Comparison of ENCODE assay signal across 19 cellular contexts in genomic region chr22:20089977-20090729, GRCh38. TPM values are rescaled to one million over a fixed set of nuclear protein-coding genes. Genes with fewer than 3 reads are reported as not detected.
A peak's percentile ranks its signal among the peaks of the same experiment; 100 is the strongest.
DNase-seq lines count a peak whose midpoint lies in the region; ATAC-seq and TF ChIP-seq lines count a peak whose summit lies in the region.
"Had no signal": no experiment of that assay in that cellular context is flagged by ENCODE, and none has a peak within 500 bp of the region (broad histone marks: within the 10 kb centered on the region; RNA-seq: fewer than 3 reads in every experiment).

No MANE protein-coding gene starts in this region.

- H3K4me3 ChIP-seq in fibroblast of villous mesenchyme (ENCODE audit: low read depth, low read length) (no peak overlapping the region), aorta (ENCODE audit: low read length in 2 of 2) (no peak overlapping the region)
- H3K4me3 ChIP-seq: GM23338, heart right ventricle had no signal

- H3K36me3 ChIP-seq in aorta (ENCODE audit: control insufficient read depth in 1 of 2, insufficient read depth in 2 of 2, low read length in 1 of 2) = peaks cover 2 to 7% of the 10 kb centered on the region in 2 donors

- CTCF ChIA-PET in activated CD8-positive, alpha-beta T cell treated with anti-CD3 and anti-CD28 coated beads for 36 hours (lab: Charles Lee) = interaction anchor here (0.6 to 2.5 kb wide), 2 partner anchors 10 to 21 kb away, joined by 4 to 11 read pairs; no protein-coding TSS in a partner anchor
- CTCF ChIA-PET in Calu3 (lab: Charles Lee) = no interaction called here

- H3K9me3 ChIP-seq in aorta (ENCODE audit: control insufficient read depth, low read length) = no peaks in the 10 kb centered on the region
- H3K9me3 ChIP-seq: heart right ventricle had no signal

- no peaks in the 10 kb centered on the region for H3K9me3 Mint-ChIP-seq in natural killer cell treated with Interleukin-12 subunit alpha and Interleukin-12 subunit beta and Interleukin-15 and Interleukin-18, amount 100 ng/mL, for 72 hours
- no peaks in the 10 kb centered on the region for H3K9me3 Mint-ChIP-seq in natural killer cell
- H3K9me3 Mint-ChIP-seq in activated CD8-positive, alpha-beta T cell treated with anti-CD3 and anti-CD28 coated beads for 36 hours = no peaks in the 10 kb centered on the region
- H3K9me3 Mint-ChIP-seq in Calu3 (ENCODE audit: low read depth, unreplicated experiment) = no peaks in the 10 kb centered on the region
- H3K9me3 Mint-ChIP-seq: GM23338; stimulated activated naive CD8-positive, alpha-beta T cell treated with anti-CD3 and anti-CD28 coated beads, Interleukin-15, amount 100 ng/mL, for 72 hours had no signal

- H3K36me3 Mint-ChIP-seq in natural killer cell treated with Interleukin-12 subunit alpha and Interleukin-12 subunit beta and Interleukin-15 and Interleukin-18, amount 100 ng/mL, for 72 hours = peaks cover 26% of the 10 kb centered on the region
- H3K36me3 Mint-ChIP-seq in natural killer cell (peaks cover 6% of the 10 kb centered on the region), Calu3 (ENCODE audit: insufficient read depth, unreplicated experiment) (peaks cover 76% of the 10 kb centered on the region)
- peaks cover 83% of the 10 kb centered on the region for H3K36me3 Mint-ChIP-seq in activated CD8-positive, alpha-beta T cell treated with anti-CD3 and anti-CD28 coated beads for 36 hours (ENCODE audit: low read depth)

- H3K4me1 Mint-ChIP-seq in natural killer cell treated with Interleukin-12 subunit alpha and Interleukin-12 subunit beta and Interleukin-15 and Interleukin-18, amount 100 ng/mL, for 72 hours (ENCODE audit: low read depth in 2 of 2) = peaks cover 22 to 46% of the 10 kb centered on the region in 2 donors
- H3K4me1 Mint-ChIP-seq in natural killer cell = peaks cover 31 to 33% of the 10 kb centered on the region in 2 donors
- peaks cover 78% of the 10 kb centered on the region for H3K4me1 Mint-ChIP-seq in activated CD8-positive, alpha-beta T cell treated with anti-CD3 and anti-CD28 coated beads for 36 hours (ENCODE audit: low read depth)
- H3K4me1 Mint-ChIP-seq in Calu3 (ENCODE audit: low read depth, unreplicated experiment) = no peaks in the 10 kb centered on the region

- BruUV-seq in Calu3 (replicated peaks; lab: Mats Ljungman, UMichigan) = no TSS peak

- H3K27ac Mint-ChIP-seq in natural killer cell treated with Interleukin-12 subunit alpha and Interleukin-12 subunit beta and Interleukin-15 and Interleukin-18, amount 100 ng/mL, for 72 hours = no peak overlapping the region
- peak overlapping the region in 1 of 2 donors; percentile 30 for H3K27ac Mint-ChIP-seq in natural killer cell
- peak overlapping the region; percentile 72 for H3K27ac Mint-ChIP-seq in activated CD8-positive, alpha-beta T cell treated with anti-CD3 and anti-CD28 coated beads for 36 hours
- H3K27ac Mint-ChIP-seq in Calu3 (ENCODE audit: unreplicated experiment) = no peak overlapping the region
- H3K27ac Mint-ChIP-seq: GM23338 had no signal

- peak; percentile 40 for DNase-seq in natural killer cell treated with Interleukin-12 subunit alpha and Interleukin-12 subunit beta and Interleukin-15 and Interleukin-18, amount 100 ng/mL, for 72 hours (ENCODE audit: low spot score)
- DNase-seq in natural killer cell (no peak), fibroblast of villous mesenchyme (ENCODE audit: low read depth) (peak; percentile 72), aorta (peak; percentile 20 to 67), Calu3 (no peak)
- DNase-seq in activated CD8-positive, alpha-beta T cell treated with anti-CD3 and anti-CD28 coated beads for 36 hours = no peak
- DNase-seq: ACHN; activated naive CD4-positive, alpha-beta T cell treated with Interleukin-2 at 50 U/mL for 16 hours; cerebellar nuclear complex; heart right ventricle; kidney glomerular epithelial cell; NCI-H1694; NCI-H226; SHP77; stimulated activated naive CD8-positive, alpha-beta T cell treated with anti-CD3 and anti-CD28 coated beads, Interleukin-15, amount 100 ng/mL, for 72 hours; T-helper 17 cell had no signal

- intact Hi-C loops in natural killer cell (cut with micrococcal nuclease) (no loop called here), aorta (cut with DNase I) (loop anchor here in 1 of 2 donors (10.0 kb wide), 1 partner anchor 115 kb away; no protein-coding TSS in a partner anchor), Calu3 (cut with micrococcal nuclease; ENCODE audit: unreplicated experiment) (no loop called here)
- intact Hi-C loops in activated CD8-positive, alpha-beta T cell treated with anti-CD3 and anti-CD28 coated beads for 36 hours (cut with micrococcal nuclease) = no loop called here

- 88 to 91% methylated on average over 11 of the region's 11 CpGs for WGBS in aorta, 2 donors

- POLR2A ChIA-PET in activated CD8-positive, alpha-beta T cell treated with anti-CD3 and anti-CD28 coated beads for 36 hours (lab: Charles Lee) = interaction anchor here (0.6 to 2.0 kb wide), 7 partner anchors 9 to 246 kb away, joined by 3 to 6 read pairs (median 3); no protein-coding TSS in a partner anchor

- TF ChIP-seq CTCF in natural killer cell (IDR thresholded peaks at IDR 0.05) (no peak), fibroblast of villous mesenchyme (IDR thresholded peaks at IDR 0.05; ENCODE audit: insufficient read depth, low read depth, low read length) (no peak), Calu3 (IDR thresholded peaks at IDR 0.05; ENCODE audit: unreplicated experiment) (no peak)
- no peak for TF ChIP-seq CTCF in activated CD8-positive, alpha-beta T cell treated with anti-CD3 and anti-CD28 coated beads for 36 hours (IDR thresholded peaks at IDR 0.05)

- H3K27ac ChIP-seq in aorta (ENCODE audit: low read depth in 1 of 2, low read length in 2 of 2) = no peak overlapping the region
- H3K27ac ChIP-seq: heart right ventricle had no signal

- H3K27me3 Mint-ChIP-seq in natural killer cell treated with Interleukin-12 subunit alpha and Interleukin-12 subunit beta and Interleukin-15 and Interleukin-18, amount 100 ng/mL, for 72 hours = no peaks in the 10 kb centered on the region
- H3K27me3 Mint-ChIP-seq in natural killer cell (ENCODE audit: low read depth in 2 of 2) (no peaks in the 10 kb centered on the region), Calu3 (ENCODE audit: unreplicated experiment) (no peaks in the 10 kb centered on the region)
- H3K27me3 Mint-ChIP-seq in activated CD8-positive, alpha-beta T cell treated with anti-CD3 and anti-CD28 coated beads for 36 hours = no peaks in the 10 kb centered on the region
- H3K27me3 Mint-ChIP-seq: stimulated activated naive CD8-positive, alpha-beta T cell treated with anti-CD3 and anti-CD28 coated beads, Interleukin-15, amount 100 ng/mL, for 72 hours; T-helper 17 cell had no signal

- H3K4me3 Mint-ChIP-seq in natural killer cell treated with Interleukin-12 subunit alpha and Interleukin-12 subunit beta and Interleukin-15 and Interleukin-18, amount 100 ng/mL, for 72 hours = peak overlapping the region; percentile 51
- H3K4me3 Mint-ChIP-seq in natural killer cell = no peak overlapping the region
- H3K4me3 Mint-ChIP-seq in activated CD8-positive, alpha-beta T cell treated with anti-CD3 and anti-CD28 coated beads for 36 hours = no peak overlapping the region
- H3K4me3 Mint-ChIP-seq in Calu3 (ENCODE audit: low read depth, unreplicated experiment) = no peak overlapping the region
- H3K4me3 Mint-ChIP-seq: GM23338 had no signal

- no peaks in the 10 kb centered on the region for H3K4me1 ChIP-seq in aorta (ENCODE audit: control insufficient read depth in 1 of 2, insufficient read depth in 2 of 2, low read length in 2 of 2)

- no peaks in the 10 kb centered on the region for H3K27me3 ChIP-seq in aorta (ENCODE audit: control insufficient read depth in 1 of 2, insufficient read depth in 2 of 2, low read length in 1 of 2)
- H3K27me3 ChIP-seq: heart right ventricle had no signal

- ATAC-seq in natural killer cell treated with Interleukin-12 subunit alpha and Interleukin-12 subunit beta and Interleukin-15 and Interleukin-18, amount 100 ng/mL, for 72 hours = no peak
- ATAC-seq in natural killer cell (no peak), aorta (ENCODE audit: low FRiP score) (no peak), HG02885 (IDR thresholded peaks at IDR 0.05; ENCODE audit: poor library complexity, unreplicated experiment) (no peak), GM19351 (IDR thresholded peaks at IDR 0.05; ENCODE audit: unreplicated experiment) (no peak)
- no peak for ATAC-seq in activated CD8-positive, alpha-beta T cell treated with anti-CD3 and anti-CD28 coated beads for 36 hours
- ATAC-seq: GM23338, heart right ventricle, T-helper 17 cell had no signal

RNA-seq across cellular contexts. Expression of gene DGCR8, which starts 10.1 kb away (rescaled TPM):
- total RNA-seq in natural killer cell treated with Interleukin-12 subunit alpha and Interleukin-12 subunit beta and Interleukin-15 and Interleukin-18, amount 100 ng/mL, for 72 hours = 10 to 100 TPM; 60.1 to 89.5 TPM
- total RNA-seq in natural killer cell = 10 to 100 TPM; 45.3 to 64.7 (median 64.0) TPM
- total RNA-seq in activated CD8-positive, alpha-beta T cell treated with anti-CD3 and anti-CD28 coated beads for 36 hours = 10 to 100 TPM; 35.0 to 38.8 TPM
- total RNA-seq in fibroblast of villous mesenchyme = 30.7 and 34.1 TPM in 2 replicates
- 10 to 100 TPM; 31.9 to 43.9 TPM for total RNA-seq in aorta
- 10 to 100 TPM in 1 of 2 donors, 1 to 10 TPM in 1; 5.5 to 22.5 TPM for polyA plus RNA-seq in aorta
- 53.1 and 54.7 TPM in 2 replicates for total RNA-seq in Calu3 (2022)

RNA-seq across cellular contexts. Expression of gene RANBP1, which starts 25.8 kb away (rescaled TPM):
- 100 to 1,000 TPM; 236 to 499 TPM for total RNA-seq in natural killer cell treated with Interleukin-12 subunit alpha and Interleukin-12 subunit beta and Interleukin-15 and Interleukin-18, amount 100 ng/mL, for 72 hours
- 10 to 100 TPM; 54.0 to 61.0 (median 56.3) TPM for total RNA-seq in natural killer cell
- 100 to 1,000 TPM; 411 to 412 TPM for total RNA-seq in activated CD8-positive, alpha-beta T cell treated with anti-CD3 and anti-CD28 coated beads for 36 hours
- total RNA-seq in fibroblast of villous mesenchyme = 200 and 206 TPM in 2 replicates
- 10 to 100 TPM; 49.8 to 54.7 TPM for total RNA-seq in aorta
- polyA plus RNA-seq in aorta = 10 to 100 TPM; 57.6 to 75.0 TPM
- 205 and 208 TPM in 2 replicates for total RNA-seq in Calu3 (2022)

RNA-seq across cellular contexts. Expression of gene TRMT2A, which starts 26.9 kb away (rescaled TPM):
- 100 to 1,000 TPM; 107 to 166 TPM for total RNA-seq in natural killer cell treated with Interleukin-12 subunit alpha and Interleukin-12 subunit beta and Interleukin-15 and Interleukin-18, amount 100 ng/mL, for 72 hours
- 100 to 1,000 TPM in 1 of 3 donors, 10 to 100 TPM in 2; 86.4 to 104 (median 86.5) TPM for total RNA-seq in natural killer cell
- total RNA-seq in activated CD8-positive, alpha-beta T cell treated with anti-CD3 and anti-CD28 coated beads for 36 hours = 100 to 1,000 TPM; 101 to 105 TPM
- 35.4 and 45.3 TPM in 2 replicates for total RNA-seq in fibroblast of villous mesenchyme
- 10 to 100 TPM; 42.5 to 49.8 TPM for total RNA-seq in aorta
- polyA plus RNA-seq in aorta = 100 to 1,000 TPM in 1 of 2 donors, 10 to 100 TPM in 1; 15.9 to 152 TPM
- total RNA-seq in Calu3 (2022) = 63.0 and 71.9 TPM in 2 replicates

RNA-seq across cellular contexts. Expression of gene ZDHHC8, which starts 41.5 kb away (rescaled TPM):
- 100 to 1,000 TPM in 1 of 2 donors, 10 to 100 TPM in 1; 53.9 to 124 TPM for total RNA-seq in natural killer cell treated with Interleukin-12 subunit alpha and Interleukin-12 subunit beta and Interleukin-15 and Interleukin-18, amount 100 ng/mL, for 72 hours
- total RNA-seq in natural killer cell (10 to 100 TPM; 64.0 to 75.6 (median 65.3) TPM), fibroblast of villous mesenchyme (8.1 and 10.8 TPM in 2 replicates), aorta (10 to 100 TPM; 56.0 to 71.9 TPM), Calu3 (2022) (78.4 and 87.2 TPM in 2 replicates)
- total RNA-seq in activated CD8-positive, alpha-beta T cell treated with anti-CD3 and anti-CD28 coated beads for 36 hours = 10 to 100 TPM; 44.5 to 44.8 TPM
- polyA plus RNA-seq in aorta = 10 to 100 TPM in 1 of 2 donors, 1 to 10 TPM in 1; 6.3 to 37.1 TPM

Comparison
In these comparisons a context has a peak if more than half of its experiments do, and no peak if none do; other contexts are left out.
1. DNase-seq: peak in natural killer cell treated with Interleukin-12 subunit alpha and Interleukin-12 subunit beta and Interleukin-15 and Interleukin-18, amount 100 ng/mL, for 72 hours (single experiment), fibroblast of villous mesenchyme (single experiment) and aorta (2 of 2); none in natural killer cell (single experiment), activated CD8-positive, alpha-beta T cell treated with anti-CD3 and anti-CD28 coated beads for 36 hours (single experiment) and Calu3 (single experiment).